1 cellular context compared by ENCODE assay signal in the genomic region with DNA sequence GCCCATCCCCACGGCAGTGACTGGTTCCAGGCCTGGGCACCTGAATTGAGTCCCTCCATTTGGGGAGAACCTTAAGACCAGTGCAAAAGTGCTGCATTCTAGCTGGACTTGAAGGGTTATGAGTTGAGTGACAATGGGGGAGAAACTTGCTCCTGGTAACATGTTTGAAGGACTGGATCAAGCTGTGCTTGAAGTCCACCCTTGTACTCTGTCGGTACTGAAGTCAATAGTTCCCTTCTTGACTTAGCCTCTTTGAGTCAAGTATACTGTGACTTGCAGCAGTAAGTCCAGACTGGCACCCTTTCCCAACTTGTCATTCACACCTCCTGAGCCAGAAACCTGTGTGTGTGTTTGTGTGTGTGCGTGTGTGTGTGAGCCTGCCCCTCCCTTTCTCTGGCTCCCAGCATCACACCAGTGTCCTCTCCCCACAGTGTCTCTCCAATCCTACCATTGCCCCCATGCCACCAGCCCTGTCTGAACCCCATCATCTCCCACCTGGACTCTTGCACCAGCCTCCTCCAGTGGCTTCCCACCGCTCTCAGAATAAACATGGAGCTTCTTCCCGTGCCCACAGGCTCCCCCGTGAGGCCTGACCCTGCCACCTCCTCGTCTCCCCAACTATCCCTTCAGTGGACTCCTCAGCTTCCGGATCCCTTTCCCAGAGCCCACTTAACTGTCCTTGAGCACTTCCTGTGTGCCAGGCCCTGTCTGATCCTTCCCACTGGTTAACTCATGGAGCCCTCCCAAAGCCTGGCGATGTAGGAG.
TF ChIP-seq lines count a peak whose summit lies in the region.

No MANE protein-coding gene starts in this region.

TF ChIP-seq in K562, 482 proteins besides CTCF, POLR2A, EP300 and RAD21:
- TF ChIP-seq FOS (IDR thresholded peaks at IDR 0.05; ENCODE audit: extremely low read depth, insufficient read length) (no peak), TOE1 (IDR thresholded peaks at IDR 0.05; ENCODE audit: borderline replicate concordance) (no peak), TOE1 (CRISPR knock-in tag; IDR thresholded peaks at IDR 0.05; ENCODE audit: borderline replicate concordance, low read depth) (peak; percentile 21; the same call in 1 of the 2 replicates), STAG1 (CRISPR knock-in tag; IDR thresholded peaks at IDR 0.05; ENCODE audit: borderline replicate concordance) (0 out of 2 replicates have a peak, but pooled peaks have one; percentile 4)
